In the genomic region with DNA sequence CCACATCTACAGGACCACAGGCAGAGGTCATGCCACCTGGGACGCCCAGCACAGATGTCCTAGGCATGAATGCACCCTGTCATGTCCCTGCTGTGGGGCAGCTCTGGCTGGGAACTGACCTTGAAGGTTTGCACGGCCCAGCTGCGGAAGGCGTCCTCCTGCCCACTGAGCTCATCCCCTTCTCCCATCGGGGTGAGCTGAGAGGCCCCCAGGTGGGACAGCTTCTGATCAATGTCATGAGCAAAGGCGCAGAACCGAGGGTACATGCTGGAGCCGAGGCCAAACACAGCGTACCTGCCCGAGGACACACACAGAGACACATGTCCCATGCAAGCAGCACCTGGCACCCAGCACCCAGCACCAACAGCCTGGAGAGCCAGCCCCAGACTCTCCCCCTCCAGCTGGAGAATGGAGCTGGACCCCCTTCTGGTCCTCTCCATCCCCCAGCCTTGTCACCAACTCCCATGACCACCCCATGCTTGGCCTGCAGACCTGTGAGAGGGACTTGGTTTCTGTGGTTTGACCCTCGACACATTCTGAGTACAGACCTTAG, we compare ENCODE assay signal across 27 cellular contexts. TPM values are rescaled to one million over a fixed set of nuclear protein-coding genes. Genes with fewer than 3 reads are reported as not detected.
"Had no signal": no experiment of that assay in that cellular context is flagged by ENCODE, and none has a peak within 500 bp of the region (broad histone marks: within the 10 kb centered on the region; RNA-seq: fewer than 3 reads in every experiment).

No MANE protein-coding gene starts in this region.

- H3K27ac ChIP-seq: stomach, suprapubic skin, testis, thoracic aorta, thyroid gland, tibial artery, tibial nerve, transverse colon, upper lobe of left lung, uterus, vagina had no signal

- ATAC-seq: stimulated activated memory B cell treated with anti-CD40 and anti-IgM and Interleukin-4, amounts not matched to agents 10 μg/mL and 1 μg/mL and 100 μg/mL, for 72 hours; stimulated activated naive B cell treated with anti-CD40 and anti-IgM and Interleukin-4, amounts not matched to agents 10 μg/mL and 1 μg/mL and 100 μg/mL, for 72 hours; stimulated activated naive CD8-positive, alpha-beta T cell treated with anti-CD3 and anti-CD28 coated beads, Interleukin-15, amount 100 ng/mL, for 72 hours; stimulated activated naive CD8-positive, alpha-beta T cell treated with anti-CD3 and anti-CD28 coated beads, Interleukin-15, Interleukin-2, amounts not matched to agents 100 U/mL and 50 U/mL, for 24 hours had no signal

- H3K4me3 Mint-ChIP-seq: stimulated activated memory B cell treated with anti-CD40 and anti-IgM and Interleukin-4, amounts not matched to agents 10 μg/mL and 1 μg/mL and 100 μg/mL, for 72 hours; stimulated activated naive B cell treated with anti-CD40 and anti-IgM and Interleukin-4, amounts not matched to agents 10 μg/mL and 1 μg/mL and 100 μg/mL, for 72 hours; stimulated activated naive CD8-positive, alpha-beta T cell treated with anti-CD3 and anti-CD28 coated beads, Interleukin-15, amount 100 ng/mL, for 72 hours; stimulated activated naive CD8-positive, alpha-beta T cell treated with anti-CD3 and anti-CD28 coated beads, Interleukin-15, Interleukin-2, amounts not matched to agents 100 ng/mL and 50 ng/mL, for 24 hours; type B pancreatic cell had no signal

- H3K36me3 Mint-ChIP-seq: stimulated activated memory B cell treated with anti-CD40 and anti-IgM and Interleukin-4, amounts not matched to agents 10 μg/mL and 1 μg/mL and 100 μg/mL, for 72 hours; stimulated activated naive B cell treated with anti-CD40 and anti-IgM and Interleukin-4, amounts not matched to agents 10 μg/mL and 1 μg/mL and 100 μg/mL, for 72 hours; type B pancreatic cell had no signal

- H3K4me1 ChIP-seq: stomach, suprapubic skin, testis, thyroid gland, tibial artery, tibial nerve, transverse colon, upper lobe of left lung, uterus, vagina had no signal

- DNase-seq: stimulated activated CD4-positive, alpha-beta T cell treated with anti-CD3 and anti-CD28 coated beads, Interleukin-2, amount 100 ng/mL, for 24 hours; stimulated activated CD4-positive, alpha-beta T cell treated with anti-CD3 and anti-CD28 coated beads, Interleukin-2, amount 100 ng/mL, for 48 hours; stimulated activated CD4-positive, alpha-beta T cell treated with anti-CD3 and anti-CD28 coated beads, Interleukin-4, amount 100 ng/mL, for 1 hour; stimulated activated CD4-positive, alpha-beta T cell treated with anti-CD3 and anti-CD28 coated beads, Interleukin-4, amount 100 ng/mL, for 24 hours; stimulated activated CD4-positive, alpha-beta T cell treated with anti-CD3 and anti-CD28 coated beads, Interleukin-4, amount 100 ng/mL, for 4 hours; stimulated activated CD8-positive, alpha-beta memory T cell treated with anti-CD3 and anti-CD28 coated beads, Interleukin-4, amount 100 ng/mL, for 48 hours; stimulated activated naive B cell treated with anti-CD40 and anti-IgM and Interleukin-4, amounts not matched to agents 10 μg/mL and 1 μg/mL and 100 μg/mL, for 72 hours; stimulated activated naive CD4-positive, alpha-beta T cell; stimulated activated naive CD4-positive, alpha-beta T cell treated with Interleukin-2 at 50 U/mL for 16 hours; stimulated activated naive CD8-positive, alpha-beta T cell treated with anti-CD3 and anti-CD28 coated beads, Interleukin-15, amount 100 ng/mL, for 72 hours; stimulated activated naive CD8-positive, alpha-beta T cell treated with anti-CD3 and anti-CD28 coated beads, Interleukin-15, Interleukin-2, amounts not matched to agents 100 U/mL and 50 U/mL, for 24 hours; stomach; substantia nigra; testis; thyroid gland; transverse colon; trophoblast cell; upper lobe of left lung; uterus had no signal

- H3K36me3 ChIP-seq: suprapubic skin, thoracic aorta, thyroid gland, transverse colon, upper lobe of left lung, uterus, vagina had no signal

- H3K4me3 ChIP-seq: stomach, suprapubic skin, testis, thoracic aorta, thyroid gland, tibial artery, tibial nerve, transverse colon, upper lobe of left lung, uterus, vagina had no signal

- H3K4me1 Mint-ChIP-seq: stimulated activated memory B cell treated with anti-CD40 and anti-IgM and Interleukin-4, amounts not matched to agents 10 μg/mL and 1 μg/mL and 100 μg/mL, for 72 hours; stimulated activated naive B cell treated with anti-CD40 and anti-IgM and Interleukin-4, amounts not matched to agents 10 μg/mL and 1 μg/mL and 100 μg/mL, for 72 hours had no signal

- H3K27ac Mint-ChIP-seq: stimulated activated memory B cell treated with anti-CD40 and anti-IgM and Interleukin-4, amounts not matched to agents 10 μg/mL and 1 μg/mL and 100 μg/mL, for 72 hours; stimulated activated naive B cell treated with anti-CD40 and anti-IgM and Interleukin-4, amounts not matched to agents 10 μg/mL and 1 μg/mL and 100 μg/mL, for 72 hours; stimulated activated naive CD8-positive, alpha-beta T cell treated with anti-CD3 and anti-CD28 coated beads, Interleukin-15, Interleukin-2, amounts not matched to agents 100 ng/mL and 50 ng/mL, for 24 hours; type B pancreatic cell had no signal

- H3K9me3 Mint-ChIP-seq: stimulated activated memory B cell treated with anti-CD40 and anti-IgM and Interleukin-4, amounts not matched to agents 10 μg/mL and 1 μg/mL and 100 μg/mL, for 72 hours; stimulated activated naive B cell treated with anti-CD40 and anti-IgM and Interleukin-4, amounts not matched to agents 10 μg/mL and 1 μg/mL and 100 μg/mL, for 72 hours; stimulated activated naive CD8-positive, alpha-beta T cell treated with anti-CD3 and anti-CD28 coated beads, Interleukin-15, amount 100 ng/mL, for 72 hours; stimulated activated naive CD8-positive, alpha-beta T cell treated with anti-CD3 and anti-CD28 coated beads, Interleukin-15, Interleukin-2, amounts not matched to agents 100 ng/mL and 50 ng/mL, for 24 hours; type B pancreatic cell had no signal

- H3K27me3 ChIP-seq: stomach, suprapubic skin, testis, thyroid gland, tibial artery, tibial nerve, transverse colon, upper lobe of left lung, uterus, vagina had no signal

- H3K9me3 ChIP-seq: stomach, suprapubic skin, testis, thoracic aorta, thyroid gland, tibial artery, tibial nerve, transverse colon, upper lobe of left lung, uterus, vagina had no signal

RNA-seq across cellular contexts. Expression of gene NOS2, which starts 31.4 kb away (rescaled TPM):
- total RNA-seq: thoracic aorta, vagina had no signal
